ENCODE assay signal across 14 cellular contexts in genomic region chr11:57219021-57219627, GRCh38. TPM values are rescaled to one million over a fixed set of nuclear protein-coding genes. Genes with fewer than 3 reads are reported as not detected.
A peak's percentile ranks its signal among the peaks of the same experiment; 100 is the strongest.
DNase-seq lines count a peak whose midpoint lies in the region; ATAC-seq, FAIRE-seq and TF ChIP-seq lines count a peak whose summit lies in the region.
"Had no signal": no experiment of that assay in that cellular context is flagged by ENCODE, and none has a peak within 500 bp of the region (broad histone marks: within the 10 kb centered on the region; RNA-seq: fewer than 3 reads in every experiment).

No MANE protein-coding gene starts in this region.

- no peaks in the 10 kb centered on the region for H3K9me3 Mint-ChIP-seq in stimulated activated effector memory CD8-positive, alpha-beta T cell treated with anti-CD3 and anti-CD28 coated beads, Interleukin-12 subunit alpha, Interleukin-12 subunit beta, amount 100 ng/mL, for 72 hours
- H3K9me3 Mint-ChIP-seq: activated CD4-positive, alpha-beta T cell treated with anti-CD3 and anti-CD28 coated beads, Interleukin-2, amount 10 ng/mL, durations not matched to agents 7 days and 5 days; activated T-helper 17 cell treated with anti-CD3 and anti-CD28 coated beads, Interleukin-2, amount 50 U/mL, for 72 hours; stimulated activated naive B cell treated with anti-CD40 and anti-IgM and Interleukin-4, amounts not matched to agents 10 μg/mL and 1 μg/mL and 100 μg/mL, for 72 hours had no signal

- no peaks in the 10 kb centered on the region for H3K4me1 Mint-ChIP-seq in stimulated activated effector memory CD8-positive, alpha-beta T cell treated with anti-CD3 and anti-CD28 coated beads, Interleukin-12 subunit alpha, Interleukin-12 subunit beta, amount 100 ng/mL, for 72 hours
- H3K4me1 Mint-ChIP-seq: activated CD4-positive, alpha-beta T cell treated with anti-CD3 and anti-CD28 coated beads, Interleukin-2, amount 10 ng/mL, durations not matched to agents 7 days and 5 days; activated T-helper 17 cell treated with anti-CD3 and anti-CD28 coated beads, Interleukin-2, amount 50 U/mL, for 72 hours; stimulated activated naive B cell treated with anti-CD40 and anti-IgM and Interleukin-4, amounts not matched to agents 10 μg/mL and 1 μg/mL and 100 μg/mL, for 72 hours had no signal

- H3K27me3 ChIP-seq in AG04450 (ENCODE audit: control insufficient read depth, insufficient read depth, low read length) (peaks cover 3% of the 10 kb centered on the region), bronchial epithelial cell (ENCODE audit: control insufficient read depth, insufficient read depth, low read length) (no peaks in the 10 kb centered on the region)

- H3K27ac ChIP-seq in AG04450 (ENCODE audit: low read depth, low read length), result peak overlapping the region; percentile 11

- no peak overlapping the region for H3K27ac Mint-ChIP-seq in stimulated activated effector memory CD8-positive, alpha-beta T cell treated with anti-CD3 and anti-CD28 coated beads, Interleukin-12 subunit alpha, Interleukin-12 subunit beta, amount 100 ng/mL, for 72 hours
- H3K27ac Mint-ChIP-seq: activated CD4-positive, alpha-beta T cell treated with anti-CD3 and anti-CD28 coated beads, Interleukin-2, amount 10 ng/mL, durations not matched to agents 7 days and 5 days; activated T-helper 17 cell treated with anti-CD3 and anti-CD28 coated beads, Interleukin-2, amount 50 U/mL, for 72 hours; stimulated activated naive B cell treated with anti-CD40 and anti-IgM and Interleukin-4, amounts not matched to agents 10 μg/mL and 1 μg/mL and 100 μg/mL, for 72 hours had no signal

- DNase-seq in AG04450 (ENCODE audit: low read depth, low spot score) (no peak), KBM-7 (peak; percentile 35), bronchial epithelial cell (ENCODE audit: low read depth) (peak; percentile 28), left lobe of liver (ENCODE audit: low spot score) (no peak), nucleus accumbens (lab: John Stamatoyannopoulos, UW) (no peak), kidney glomerular epithelial cell (lab: John Stamatoyannopoulos, UW) (no peak)
- no peak for DNase-seq in stimulated activated effector memory CD8-positive, alpha-beta T cell treated with anti-CD3 and anti-CD28 coated beads, Interleukin-12 subunit alpha, Interleukin-12 subunit beta, amount 100 ng/mL, for 72 hours (ENCODE audit: low spot score in 2 of 2)
- DNase-seq: activated CD4-positive, alpha-beta T cell treated with anti-CD3 and anti-CD28 coated beads, Interleukin-2, amount 10 ng/mL, durations not matched to agents 7 days and 5 days; stimulated activated CD4-positive, alpha-beta T cell treated with anti-CD3 and anti-CD28 coated beads, Interleukin-4, amount 100 ng/mL, for 24 hours; stimulated activated naive B cell treated with anti-CD40 and anti-IgM and Interleukin-4, amounts not matched to agents 10 μg/mL and 1 μg/mL and 100 μg/mL, for 72 hours had no signal

- H3K4me3 ChIP-seq in AG04450 (ENCODE audit: low read depth, low read length) (no peak overlapping the region), bronchial epithelial cell (ENCODE audit: low read depth, low read length) (no peak overlapping the region)

- POLR2A ChIA-PET in AG04450 (lab: Yijun Ruan, JAX), result no interaction called here

- TF ChIP-seq CTCF in AG04450 (IDR thresholded peaks at IDR 0.05; ENCODE audit: low read depth, low read length) (no peak), bronchial epithelial cell (IDR thresholded peaks at IDR 0.05; ENCODE audit: insufficient read depth, low read length, severe bottlenecking) (no peak)

- ATAC-seq in left lobe of liver (peak; percentile 84), GM21447 (IDR thresholded peaks at IDR 0.05; ENCODE audit: unreplicated experiment) (no peak)
- ATAC-seq in stimulated activated effector memory CD8-positive, alpha-beta T cell treated with anti-CD3 and anti-CD28 coated beads, Interleukin-12 subunit alpha, Interleukin-12 subunit beta, amount 100 ng/mL, for 72 hours, result no peak
- ATAC-seq: activated T-helper 17 cell treated with anti-CD3 and anti-CD28 coated beads, Interleukin-2, amount 50 U/mL, for 72 hours; stimulated activated naive B cell treated with anti-CD40 and anti-IgM and Interleukin-4, amounts not matched to agents 10 μg/mL and 1 μg/mL and 100 μg/mL, for 72 hours had no signal

- no peak overlapping the region for H3K4me3 Mint-ChIP-seq in stimulated activated effector memory CD8-positive, alpha-beta T cell treated with anti-CD3 and anti-CD28 coated beads, Interleukin-12 subunit alpha, Interleukin-12 subunit beta, amount 100 ng/mL, for 72 hours
- H3K4me3 Mint-ChIP-seq: activated CD4-positive, alpha-beta T cell treated with anti-CD3 and anti-CD28 coated beads, Interleukin-2, amount 10 ng/mL, durations not matched to agents 7 days and 5 days; activated T-helper 17 cell treated with anti-CD3 and anti-CD28 coated beads, Interleukin-2, amount 50 U/mL, for 72 hours; stimulated activated naive B cell treated with anti-CD40 and anti-IgM and Interleukin-4, amounts not matched to agents 10 μg/mL and 1 μg/mL and 100 μg/mL, for 72 hours had no signal

- H3K9me3 ChIP-seq in AG04450 (ENCODE audit: control insufficient read depth, insufficient read depth, low read length), result no peaks in the 10 kb centered on the region

- H3K36me3 ChIP-seq in bronchial epithelial cell (ENCODE audit: control insufficient read depth, insufficient read depth, low read length), result no peaks in the 10 kb centered on the region

- in situ Hi-C loops in KBM-7 (cut with MboI; ENCODE audit: low pct_unique_long_range_greater_than_20kb, low sequenced_read_pairs), result no loop called here

- CTCF ChIA-PET in AG04450 (lab: Charles Lee), result interaction anchor here (2.7 kb wide), 1 partner anchor 31 kb away, joined by 14 read pairs; no protein-coding TSS in a partner anchor

- no peaks in the 10 kb centered on the region for H3K36me3 Mint-ChIP-seq in stimulated activated effector memory CD8-positive, alpha-beta T cell treated with anti-CD3 and anti-CD28 coated beads, Interleukin-12 subunit alpha, Interleukin-12 subunit beta, amount 100 ng/mL, for 72 hours
- H3K36me3 Mint-ChIP-seq: stimulated activated naive B cell treated with anti-CD40 and anti-IgM and Interleukin-4, amounts not matched to agents 10 μg/mL and 1 μg/mL and 100 μg/mL, for 72 hours had no signal

- FAIRE-seq in bronchial epithelial cell (lab: Jason Lieb, UNC), result no peak

RNA-seq across cellular contexts. Expression of gene APLNR, which starts 17.9 kb away (rescaled TPM):
- polyA plus RNA-seq in AG04450 (2011; rRNA removed), result not detected in 2 replicates
- not detected in 2 replicates for polyA minus RNA-seq in AG04450 (2011; rRNA and poly(A)+ RNA removed)
- total RNA-seq in bronchial epithelial cell, result not detected in 2 replicates
- total RNA-seq in left lobe of liver, result 2.4 TPM
- total RNA-seq: activated CD4-positive, alpha-beta T cell treated with anti-CD3 and anti-CD28 coated beads, Interleukin-2, amount 10 ng/mL, durations not matched to agents 7 days and 5 days; activated T-helper 17 cell treated with anti-CD3 and anti-CD28 coated beads, Interleukin-2, amount 50 U/mL, for 72 hours; pulmonary artery endothelial cell had no signal

RNA-seq across cellular contexts. Expression of gene LRRC55, which starts 37.4 kb away (rescaled TPM):
- polyA plus RNA-seq in AG04450 (2011; rRNA removed), result not detected in 2 replicates
- polyA minus RNA-seq in AG04450 (2011; rRNA and poly(A)+ RNA removed), result not detected in 2 replicates
- total RNA-seq in bronchial epithelial cell (not detected in 2 replicates), left lobe of liver (0.13 TPM)
- total RNA-seq: activated CD4-positive, alpha-beta T cell treated with anti-CD3 and anti-CD28 coated beads, Interleukin-2, amount 10 ng/mL, durations not matched to agents 7 days and 5 days; activated T-helper 17 cell treated with anti-CD3 and anti-CD28 coated beads, Interleukin-2, amount 50 U/mL, for 72 hours; H4; pulmonary artery endothelial cell had no signal

Comparison
In these comparisons a context has a peak if more than half of its experiments do, and no peak if none do; other contexts are left out.
1. DNase-seq: peak in KBM-7 (single experiment) and bronchial epithelial cell (single experiment); none in AG04450 (single experiment), left lobe of liver (single experiment), stimulated activated effector memory CD8-positive, alpha-beta T cell treated with anti-CD3 and anti-CD28 coated beads, Interleukin-12 subunit alpha, Interleukin-12 subunit beta, amount 100 ng/mL, for 72 hours (0 of 2), nucleus accumbens (0 of 56) and kidney glomerular epithelial cell (single experiment).